33 cellular contexts compared by ENCODE assay signal in the genomic region with DNA sequence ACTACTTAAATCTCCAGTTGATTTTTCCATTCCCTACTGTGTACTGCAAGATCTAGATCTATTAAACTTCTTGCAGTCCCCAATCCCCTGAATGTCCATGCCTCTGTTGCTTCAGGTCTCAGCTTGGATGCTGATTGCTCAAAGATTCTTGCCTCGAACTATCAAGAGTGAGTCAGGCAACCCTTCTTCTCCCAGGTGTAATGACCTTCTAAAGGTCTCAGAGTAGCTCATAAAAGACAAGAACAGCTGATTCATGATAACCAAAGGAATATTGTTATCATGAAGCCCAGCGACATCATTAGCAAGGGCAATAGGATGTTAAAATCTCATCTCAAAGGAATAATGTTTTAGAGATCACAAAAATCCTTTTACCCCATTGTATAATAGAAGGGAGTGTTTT. TPM values are rescaled to one million over a fixed set of nuclear protein-coding genes. Genes with fewer than 3 reads are reported as not detected.
"Had no signal": no experiment of that assay in that cellular context is flagged by ENCODE, and none has a peak within 500 bp of the region (broad histone marks: within the 10 kb centered on the region; RNA-seq: fewer than 3 reads in every experiment).

No MANE protein-coding gene starts in this region.

- H3K27ac Mint-ChIP-seq: stimulated activated effector memory CD8-positive, alpha-beta T cell treated with anti-CD3 and anti-CD28 coated beads, Interleukin-12 subunit alpha, Interleukin-12 subunit beta, amount 100 ng/mL, for 72 hours; stimulated activated memory B cell treated with anti-CD40 and anti-IgM and Interleukin-4, amounts not matched to agents 10 μg/mL and 1 μg/mL and 100 μg/mL, for 72 hours; stimulated activated naive B cell treated with anti-CD40 and anti-IgM and Interleukin-4, amounts not matched to agents 10 μg/mL and 1 μg/mL and 100 μg/mL, for 72 hours; stimulated activated naive CD8-positive, alpha-beta T cell treated with anti-CD3 and anti-CD28 coated beads, Interleukin-15, amount 100 ng/mL, for 72 hours; stimulated activated naive CD8-positive, alpha-beta T cell treated with anti-CD3 and anti-CD28 coated beads, Interleukin-15, Interleukin-2, amounts not matched to agents 100 ng/mL and 50 ng/mL, for 24 hours; type B pancreatic cell had no signal

- H3K27ac ChIP-seq: stomach, suprapubic skin, testis, thoracic aorta, thyroid gland, tibial artery, tibial nerve, transverse colon, upper lobe of left lung, upper lobe of right lung, uterus, vagina had no signal

- H3K4me1 ChIP-seq: stomach, suprapubic skin, testis, thyroid gland, tibial artery, tibial nerve, upper lobe of left lung, upper lobe of right lung, uterus, vagina had no signal

- H3K9me3 Mint-ChIP-seq: stimulated activated effector memory CD8-positive, alpha-beta T cell treated with anti-CD3 and anti-CD28 coated beads, Interleukin-12 subunit alpha, Interleukin-12 subunit beta, amount 100 ng/mL, for 72 hours; stimulated activated memory B cell treated with anti-CD40 and anti-IgM and Interleukin-4, amounts not matched to agents 10 μg/mL and 1 μg/mL and 100 μg/mL, for 72 hours; stimulated activated naive CD8-positive, alpha-beta T cell treated with anti-CD3 and anti-CD28 coated beads, Interleukin-15, Interleukin-2, amounts not matched to agents 100 ng/mL and 50 ng/mL, for 24 hours had no signal

- FAIRE-seq: urothelium cell line had no signal

- ATAC-seq: stimulated activated effector memory CD8-positive, alpha-beta T cell treated with anti-CD3 and anti-CD28 coated beads, Interleukin-12 subunit alpha, Interleukin-12 subunit beta, amount 100 ng/mL, for 72 hours; stimulated activated memory B cell treated with anti-CD40 and anti-IgM and Interleukin-4, amounts not matched to agents 10 μg/mL and 1 μg/mL and 100 μg/mL, for 72 hours; stimulated activated naive B cell treated with anti-CD40 and anti-IgM and Interleukin-4, amounts not matched to agents 10 μg/mL and 1 μg/mL and 100 μg/mL, for 72 hours; stimulated activated naive CD8-positive, alpha-beta T cell treated with anti-CD3 and anti-CD28 coated beads, Interleukin-15, amount 100 ng/mL, for 72 hours; stimulated activated naive CD8-positive, alpha-beta T cell treated with anti-CD3 and anti-CD28 coated beads, Interleukin-15, Interleukin-2, amounts not matched to agents 100 U/mL and 50 U/mL, for 24 hours; upper lobe of right lung had no signal

- H3K4me3 Mint-ChIP-seq: stimulated activated effector memory CD8-positive, alpha-beta T cell treated with anti-CD3 and anti-CD28 coated beads, Interleukin-12 subunit alpha, Interleukin-12 subunit beta, amount 100 ng/mL, for 72 hours; stimulated activated memory B cell treated with anti-CD40 and anti-IgM and Interleukin-4, amounts not matched to agents 10 μg/mL and 1 μg/mL and 100 μg/mL, for 72 hours; stimulated activated naive B cell treated with anti-CD40 and anti-IgM and Interleukin-4, amounts not matched to agents 10 μg/mL and 1 μg/mL and 100 μg/mL, for 72 hours; stimulated activated naive CD8-positive, alpha-beta T cell treated with anti-CD3 and anti-CD28 coated beads, Interleukin-15, amount 100 ng/mL, for 72 hours; stimulated activated naive CD8-positive, alpha-beta T cell treated with anti-CD3 and anti-CD28 coated beads, Interleukin-15, Interleukin-2, amounts not matched to agents 100 ng/mL and 50 ng/mL, for 24 hours; type B pancreatic cell had no signal

- DNase-seq: stimulated activated CD4-positive, alpha-beta T cell treated with anti-CD3 and anti-CD28 coated beads, Interleukin-2, amount 100 ng/mL, for 48 hours; stimulated activated CD4-positive, alpha-beta T cell treated with anti-CD3 and anti-CD28 coated beads, Interleukin-4, amount 100 ng/mL, for 1 hour; stimulated activated CD4-positive, alpha-beta T cell treated with anti-CD3 and anti-CD28 coated beads, Interleukin-4, amount 100 ng/mL, for 24 hours; stimulated activated CD4-positive, alpha-beta T cell treated with anti-CD3 and anti-CD28 coated beads, Interleukin-4, amount 100 ng/mL, for 4 hours; stimulated activated CD8-positive, alpha-beta memory T cell treated with anti-CD3 and anti-CD28 coated beads, Interleukin-4, amount 100 ng/mL, for 48 hours; stimulated activated naive B cell treated with anti-CD40 and anti-IgM and Interleukin-4, amounts not matched to agents 10 μg/mL and 1 μg/mL and 100 μg/mL, for 72 hours; stimulated activated naive CD4-positive, alpha-beta T cell; stimulated activated naive CD4-positive, alpha-beta T cell treated with Interleukin-2 at 50 U/mL for 16 hours; stimulated activated naive CD8-positive, alpha-beta T cell treated with anti-CD3 and anti-CD28 coated beads, Interleukin-15, amount 100 ng/mL, for 72 hours; stimulated activated naive CD8-positive, alpha-beta T cell treated with anti-CD3 and anti-CD28 coated beads, Interleukin-15, Interleukin-2, amounts not matched to agents 100 U/mL and 50 U/mL, for 24 hours; stomach; substantia nigra; testis; thyroid gland; tibial artery; transverse colon; trophoblast cell; upper lobe of left lung; upper lobe of right lung; uterus had no signal

- H3K36me3 Mint-ChIP-seq: stimulated activated effector memory CD8-positive, alpha-beta T cell treated with anti-CD3 and anti-CD28 coated beads, Interleukin-12 subunit alpha, Interleukin-12 subunit beta, amount 100 ng/mL, for 72 hours; stimulated activated memory B cell treated with anti-CD40 and anti-IgM and Interleukin-4, amounts not matched to agents 10 μg/mL and 1 μg/mL and 100 μg/mL, for 72 hours; stimulated activated naive B cell treated with anti-CD40 and anti-IgM and Interleukin-4, amounts not matched to agents 10 μg/mL and 1 μg/mL and 100 μg/mL, for 72 hours; type B pancreatic cell had no signal

- H3K4me1 Mint-ChIP-seq: stimulated activated effector memory CD8-positive, alpha-beta T cell treated with anti-CD3 and anti-CD28 coated beads, Interleukin-12 subunit alpha, Interleukin-12 subunit beta, amount 100 ng/mL, for 72 hours; stimulated activated memory B cell treated with anti-CD40 and anti-IgM and Interleukin-4, amounts not matched to agents 10 μg/mL and 1 μg/mL and 100 μg/mL, for 72 hours; stimulated activated naive B cell treated with anti-CD40 and anti-IgM and Interleukin-4, amounts not matched to agents 10 μg/mL and 1 μg/mL and 100 μg/mL, for 72 hours; stimulated activated naive CD8-positive, alpha-beta T cell treated with anti-CD3 and anti-CD28 coated beads, Interleukin-15, amount 100 ng/mL, for 72 hours had no signal

- H3K36me3 ChIP-seq: stomach, suprapubic skin, thoracic aorta, thyroid gland, tibial artery, tibial nerve, transverse colon, upper lobe of left lung, upper lobe of right lung, uterus, vagina had no signal

- H3K9me3 ChIP-seq: stomach, suprapubic skin, testis, thoracic aorta, thyroid gland, tibial artery, tibial nerve, transverse colon, upper lobe of left lung, upper lobe of right lung, uterus, vagina had no signal

- H3K27me3 ChIP-seq: stomach, suprapubic skin, testis, thyroid gland, tibial artery, tibial nerve, transverse colon, upper lobe of left lung, upper lobe of right lung, uterus, vagina had no signal

- H3K4me3 ChIP-seq: stomach, suprapubic skin, testis, thoracic aorta, thyroid gland, tibial artery, tibial nerve, transverse colon, upper lobe of left lung, upper lobe of right lung, uterus, vagina had no signal

- H3K27me3 Mint-ChIP-seq: stimulated activated memory B cell treated with anti-CD40 and anti-IgM and Interleukin-4, amounts not matched to agents 10 μg/mL and 1 μg/mL and 100 μg/mL, for 72 hours; stimulated activated naive CD8-positive, alpha-beta T cell treated with anti-CD3 and anti-CD28 coated beads, Interleukin-15, amount 100 ng/mL, for 72 hours; type B pancreatic cell had no signal

RNA-seq across cellular contexts. Expression of a gene that starts 6.8 kb away (rescaled TPM):
- total RNA-seq: subcutaneous adipose tissue, suprapubic skin, temporal lobe, testis, thoracic aorta, thyroid gland, tibial nerve, upper lobe of left lung, upper lobe of right lung, ureter, urinary bladder, uterus, vagina had no signal
- polyA plus RNA-seq: urinary bladder had no signal
